Comparison of ENCODE assay signal across 23 cellular contexts in genomic region chr11:7347611-7348431, GRCh38.
"Had no signal": no experiment of that assay in that cellular context is flagged by ENCODE, and none has a peak within 500 bp of the region (broad histone marks: within the 10 kb centered on the region; RNA-seq: fewer than 3 reads in every experiment).

No MANE protein-coding gene starts in this region.

- H3K27ac ChIP-seq: body of pancreas, neutrophil, ovary, psoas muscle, right atrium auricular region, thoracic aorta, upper lobe of left lung had no signal

- H3K9me3 Mint-ChIP-seq: activated CD4-positive, alpha-beta T cell treated with anti-CD3 and anti-CD28 coated beads, Interleukin-2, amount 10 ng/mL, durations not matched to agents 7 days and 5 days; activated naive CD4-positive, alpha-beta T cell treated with anti-CD3 and anti-CD28 coated beads, Interleukin-2, amount 50 U/mL, for 24 hours; activated T-helper 1 cell treated with anti-CD3 and anti-CD28 coated beads, Interleukin-12 subunit alpha, Interleukin-12 subunit beta, Interleukin-2, Interleukin-4 antibody, amounts not matched to agents 30 ng/mL and 10 ng/mL and 1 ng/mL, durations not matched to agents 14 hours and 24 hours and 36 hours; natural killer cell treated with Interleukin-12 subunit alpha and Interleukin-12 subunit beta and Interleukin-15 and Interleukin-18, amount 100 ng/mL, for 72 hours had no signal

- H3K27me3 ChIP-seq: body of pancreas, ovary, right atrium auricular region, upper lobe of left lung had no signal

- DNase-seq: activated CD4-positive, alpha-beta T cell treated with anti-CD3 and anti-CD28 coated beads, Interleukin-2, amount 10 ng/mL, durations not matched to agents 7 days and 5 days; activated CD4-positive, CD25-positive, alpha-beta regulatory T cell treated with anti-CD3 and anti-CD28 coated beads, Interleukin-2, amount 50 U/mL, for 72 hours; activated CD8-positive, alpha-beta T cell treated with anti-CD3 and anti-CD28 coated beads, Interleukin-2, amount 10 ng/mL, durations not matched to agents 7 days and 5 days; activated gamma-delta T cell treated with Interleukin-2 at 50 U/mL for 16 hours; body of pancreas; dermis blood vessel endothelial cell; effector CD8-positive, alpha-beta T cell; foreskin melanocyte; hippocampal formation; left ventricle myocardium superior; midbrain; ovary; psoas muscle; stimulated activated CD4-positive, alpha-beta T cell treated with anti-CD3 and anti-CD28 coated beads, Interleukin-4, amount 100 ng/mL, for 24 hours; stimulated activated naive CD4-positive, alpha-beta T cell treated with Interleukin-2 at 50 U/mL for 16 hours; T-helper 17 cell had no signal

- H3K4me1 ChIP-seq: body of pancreas, psoas muscle, right atrium auricular region, upper lobe of left lung had no signal

- H3K4me3 Mint-ChIP-seq: activated CD4-positive, alpha-beta T cell treated with anti-CD3 and anti-CD28 coated beads, Interleukin-2, amount 10 ng/mL, durations not matched to agents 7 days and 5 days; activated CD8-positive, alpha-beta T cell treated with anti-CD3 and anti-CD28 coated beads, Interleukin-2, amount 10 ng/mL, durations not matched to agents 7 days and 5 days; activated naive CD4-positive, alpha-beta T cell treated with anti-CD3 and anti-CD28 coated beads, Interleukin-2, amount 50 U/mL, for 24 hours; activated T-helper 1 cell treated with anti-CD3 and anti-CD28 coated beads, Interleukin-12 subunit alpha, Interleukin-12 subunit beta, Interleukin-2, Interleukin-4 antibody, amounts not matched to agents 30 ng/mL and 10 ng/mL and 1 ng/mL, durations not matched to agents 14 hours and 24 hours and 36 hours; natural killer cell treated with Interleukin-12 subunit alpha and Interleukin-12 subunit beta and Interleukin-15 and Interleukin-18, amount 100 ng/mL, for 72 hours; T-helper 17 cell had no signal

- H3K27ac Mint-ChIP-seq: activated CD4-positive, alpha-beta T cell treated with anti-CD3 and anti-CD28 coated beads, Interleukin-2, amount 10 ng/mL, durations not matched to agents 7 days and 5 days; activated CD8-positive, alpha-beta T cell treated with anti-CD3 and anti-CD28 coated beads, Interleukin-2, amount 10 ng/mL, durations not matched to agents 7 days and 5 days; activated naive CD4-positive, alpha-beta T cell treated with anti-CD3 and anti-CD28 coated beads, Interleukin-2, amount 50 U/mL, for 24 hours; activated T-helper 1 cell treated with anti-CD3 and anti-CD28 coated beads, Interleukin-12 subunit alpha, Interleukin-12 subunit beta, Interleukin-2, Interleukin-4 antibody, amounts not matched to agents 30 ng/mL and 10 ng/mL and 1 ng/mL, durations not matched to agents 14 hours and 24 hours and 36 hours; natural killer cell treated with Interleukin-12 subunit alpha and Interleukin-12 subunit beta and Interleukin-15 and Interleukin-18, amount 100 ng/mL, for 72 hours; T-helper 17 cell had no signal

- H3K4me1 Mint-ChIP-seq: activated CD4-positive, alpha-beta T cell treated with anti-CD3 and anti-CD28 coated beads, Interleukin-2, amount 10 ng/mL, durations not matched to agents 7 days and 5 days; activated naive CD4-positive, alpha-beta T cell treated with anti-CD3 and anti-CD28 coated beads, Interleukin-2, amount 50 U/mL, for 24 hours; T-helper 17 cell had no signal

- H3K4me3 ChIP-seq: body of pancreas, ovary, psoas muscle, thoracic aorta, upper lobe of left lung had no signal

- H3K36me3 Mint-ChIP-seq: activated naive CD4-positive, alpha-beta T cell treated with anti-CD3 and anti-CD28 coated beads, Interleukin-2, amount 50 U/mL, for 24 hours; natural killer cell treated with Interleukin-12 subunit alpha and Interleukin-12 subunit beta and Interleukin-15 and Interleukin-18, amount 100 ng/mL, for 72 hours had no signal

- ATAC-seq: activated CD8-positive, alpha-beta T cell treated with anti-CD3 and anti-CD28 coated beads, Interleukin-2, amount 10 ng/mL, durations not matched to agents 7 days and 5 days; body of pancreas; natural killer cell treated with Interleukin-12 subunit alpha and Interleukin-12 subunit beta and Interleukin-15 and Interleukin-18, amount 100 ng/mL, for 72 hours; T-helper 17 cell had no signal

- H3K36me3 ChIP-seq: neutrophil, ovary, right atrium auricular region, thoracic aorta, upper lobe of left lung had no signal

- H3K9me3 ChIP-seq: body of pancreas, neutrophil, ovary, psoas muscle, right atrium auricular region, thoracic aorta, upper lobe of left lung had no signal
